ENCODE assay signal across 15 cellular contexts in genomic region chr2:75667884-75668283, GRCh38.
"Had no signal": no experiment of that assay in that cellular context is flagged by ENCODE, and none has a peak within 500 bp of the region (broad histone marks: within the 10 kb centered on the region; RNA-seq: fewer than 3 reads in every experiment).

No MANE protein-coding gene starts in this region.

- DNase-seq: activated B cell treated with CpG ODN at 0.5 μM for 24 hours; activated CD4-positive, alpha-beta T cell treated with anti-CD3 and anti-CD28 coated beads, Interleukin-2, amount 10 ng/mL, durations not matched to agents 24 days and 14 days; activated naive CD4-positive, alpha-beta T cell treated with Interleukin-2 at 50 U/mL for 16 hours; brain microvascular endothelial cell; dorsolateral prefrontal cortex; heart left ventricle; lower lobe of right lung; mucosa of descending colon; natural killer cell; occipital lobe; right lobe of liver; spleen; stimulated activated naive CD4-positive, alpha-beta T cell; T-helper 2 cell had no signal

- ATAC-seq: esophagus mucosa, heart left ventricle, mucosa of descending colon, natural killer cell, right lobe of liver had no signal

- H3K4me1 Mint-ChIP-seq: activated B cell treated with CpG ODN at 0.5 μM for 24 hours, natural killer cell had no signal

- H3K36me3 Mint-ChIP-seq: natural killer cell had no signal

- H3K27ac Mint-ChIP-seq: activated B cell treated with CpG ODN at 0.5 μM for 24 hours; activated CD4-positive, alpha-beta T cell treated with anti-CD3 and anti-CD28 coated beads, Interleukin-2, amount 10 ng/mL, durations not matched to agents 24 days and 14 days; natural killer cell had no signal

- H3K27me3 Mint-ChIP-seq: activated B cell treated with CpG ODN at 0.5 μM for 24 hours; activated CD4-positive, alpha-beta T cell treated with anti-CD3 and anti-CD28 coated beads, Interleukin-2, amount 10 ng/mL, durations not matched to agents 24 days and 14 days had no signal

- H3K4me3 Mint-ChIP-seq: activated B cell treated with CpG ODN at 0.5 μM for 24 hours; activated CD4-positive, alpha-beta T cell treated with anti-CD3 and anti-CD28 coated beads, Interleukin-2, amount 10 ng/mL, durations not matched to agents 24 days and 14 days; natural killer cell had no signal

- H3K9me3 Mint-ChIP-seq: activated B cell treated with CpG ODN at 0.5 μM for 24 hours; activated CD4-positive, alpha-beta T cell treated with anti-CD3 and anti-CD28 coated beads, Interleukin-2, amount 10 ng/mL, durations not matched to agents 24 days and 14 days; natural killer cell had no signal
